1 cellular context compared by ENCODE assay signal in genomic region chr17:13548576-13548975, GRCh38. TPM values are rescaled to one million over a fixed set of nuclear protein-coding genes. Genes with fewer than 3 reads are reported as not detected.
"Had no signal": no experiment of that assay in that cellular context is flagged by ENCODE, and none has a peak within 500 bp of the region (broad histone marks: within the 10 kb centered on the region; RNA-seq: fewer than 3 reads in every experiment).

No MANE protein-coding gene starts in this region.

RNA-seq across cellular contexts. Expression of gene HS3ST3A1, which starts 53.2 kb away (rescaled TPM):
- total RNA-seq: PC-9 had no signal
